Comparison of ENCODE assay signal across 18 cellular contexts in genomic region chr21:38334866-38335265, GRCh38.
"Had no signal": no experiment of that assay in that cellular context is flagged by ENCODE, and none has a peak within 500 bp of the region (broad histone marks: within the 10 kb centered on the region; RNA-seq: fewer than 3 reads in every experiment).

No MANE protein-coding gene starts in this region.

- H3K36me3 ChIP-seq: gastrocnemius medialis, left lung, lower lobe of right lung, neutrophil, uterus had no signal

- H3K27me3 Mint-ChIP-seq: naive B cell had no signal

- DNase-seq: cortex of kidney; dorsolateral prefrontal cortex; effector CD8-positive, alpha-beta T cell; gastrocnemius medialis; glutamatergic neuron; left lung; lower lobe of right lung; naive B cell; nephron progenitor cell; right cardiac atrium; stimulated activated CD4-positive, alpha-beta T cell treated with anti-CD3 and anti-CD28 coated beads, Interleukin-2, amount 100 ng/mL, for 48 hours; stimulated activated naive CD4-positive, alpha-beta T cell treated with Interleukin-2 at 50 U/mL for 16 hours; uterus had no signal

- H3K4me3 ChIP-seq: dorsolateral prefrontal cortex, gastrocnemius medialis, left lung, lower lobe of right lung, smooth muscle cell, uterus had no signal

- H3K36me3 Mint-ChIP-seq: memory B cell, naive B cell, type B pancreatic cell had no signal

- H3K9me3 Mint-ChIP-seq: memory B cell, naive B cell, type B pancreatic cell had no signal

- H3K4me3 Mint-ChIP-seq: memory B cell, naive B cell, nephron progenitor cell, type B pancreatic cell had no signal

- H3K4me1 ChIP-seq: gastrocnemius medialis, left lung, lower lobe of right lung, uterus had no signal

- H3K9me3 ChIP-seq: gastrocnemius medialis, left lung, lower lobe of right lung, neutrophil, uterus had no signal

- H3K27ac ChIP-seq: dorsolateral prefrontal cortex, gastrocnemius medialis, left lung, lower lobe of right lung, neutrophil, uterus had no signal

- H3K27me3 ChIP-seq: gastrocnemius medialis, left lung, neutrophil, uterus had no signal

- H3K4me1 Mint-ChIP-seq: memory B cell, naive B cell had no signal

- ATAC-seq: esophagus mucosa, gastrocnemius medialis, left lung, lower lobe of right lung had no signal

- H3K27ac Mint-ChIP-seq: memory B cell, naive B cell, nephron progenitor cell, type B pancreatic cell had no signal

- H3K4me2 ChIP-seq: smooth muscle cell had no signal
